Comparison of ENCODE assay signal across 8 cellular contexts in the genomic region with DNA sequence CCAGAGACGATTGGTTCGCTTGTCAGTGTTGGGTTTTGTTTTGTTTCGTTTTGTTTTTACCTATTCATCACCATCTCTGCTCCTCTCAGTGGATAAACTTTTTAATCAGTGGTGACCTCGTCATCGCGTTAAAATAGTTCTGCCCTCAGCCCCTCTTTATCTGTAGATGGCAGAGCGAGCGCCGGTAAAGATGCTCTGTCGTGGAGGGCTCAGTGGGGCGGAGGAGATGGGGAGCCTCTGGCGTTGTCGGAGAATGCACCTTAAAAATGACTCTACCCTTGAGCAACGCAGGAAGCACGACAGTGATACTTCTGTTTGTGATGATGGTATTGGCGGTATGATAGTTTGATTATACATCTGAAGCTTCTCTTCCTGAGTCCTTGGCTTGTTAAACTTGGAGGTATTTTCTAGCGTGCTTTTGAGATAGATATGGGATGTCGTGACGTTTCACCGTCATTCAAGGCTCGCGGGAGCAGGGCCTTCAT. TPM values are rescaled to one million over a fixed set of nuclear protein-coding genes. Genes with fewer than 3 reads are reported as not detected.
DNase-seq lines count a peak whose midpoint lies in the region; ATAC-seq and TF ChIP-seq lines count a peak whose summit lies in the region.

No MANE protein-coding gene starts in this region.

- no peak for TF ChIP-seq EP300 in sigmoid colon (IDR thresholded peaks at IDR 0.05)

- H3K27me3 ChIP-seq in sigmoid colon = no peaks in the 10 kb centered on the region

- no peak for TF ChIP-seq POLR2A in sigmoid colon (IDR thresholded peaks at IDR 0.05)

- H3K27ac Mint-ChIP-seq in activated naive CD8-positive, alpha-beta T cell treated with anti-CD3 and anti-CD28 coated beads for 36 hours = peak overlapping the region; percentile 95

- ATAC-seq in GM19043 (IDR thresholded peaks at IDR 0.05; ENCODE audit: low read depth, unreplicated experiment) (peak; percentile 26), HG03432 (IDR thresholded peaks at IDR 0.05; ENCODE audit: unreplicated experiment) (peak; percentile 29), left ventricle myocardium superior (peak; percentile 15)

- H3K4me3 ChIP-seq in sigmoid colon = peak overlapping the region; percentile 73 to 94 (median 87)

- DNase-seq in AG20443 (ENCODE audit: low spot score) = peak; percentile 46
- peak; percentile 50 for DNase-seq in SK-N-DZ (ENCODE audit: low spot score)
- peak; percentile 68 for DNase-seq in activated naive CD8-positive, alpha-beta T cell treated with anti-CD3 and anti-CD28 coated beads for 36 hours
- DNase-seq in left ventricle myocardium superior = no peak
- DNase-seq in sigmoid colon = no peak
- no peak for DNase-seq in epidermal melanocyte (ENCODE audit: insufficient read length, low spot score)

- intact Hi-C loops in left ventricle myocardium superior (cut with micrococcal nuclease) (no loop called here), sigmoid colon (cut with DNase I) (loop anchor here (10.0 kb wide), 1 partner anchor 256 kb away; no protein-coding TSS in a partner anchor)

- H3K36me3 ChIP-seq in sigmoid colon = no peaks in the 10 kb centered on the region

- H3K4me1 Mint-ChIP-seq in activated naive CD8-positive, alpha-beta T cell treated with anti-CD3 and anti-CD28 coated beads for 36 hours = peaks cover 47% of the 10 kb centered on the region

- no peaks in the 10 kb centered on the region for H3K9me3 Mint-ChIP-seq in activated naive CD8-positive, alpha-beta T cell treated with anti-CD3 and anti-CD28 coated beads for 36 hours

- H3K36me3 Mint-ChIP-seq in activated naive CD8-positive, alpha-beta T cell treated with anti-CD3 and anti-CD28 coated beads for 36 hours = peaks cover 14% of the 10 kb centered on the region

- H3K4me1 ChIP-seq in sigmoid colon = peaks cover 0 to 31% (median 24%) of the 10 kb centered on the region in 4 donors

- H3K4me3 Mint-ChIP-seq in activated naive CD8-positive, alpha-beta T cell treated with anti-CD3 and anti-CD28 coated beads for 36 hours = peak overlapping the region; percentile 89

- no peaks in the 10 kb centered on the region for H3K27me3 Mint-ChIP-seq in activated naive CD8-positive, alpha-beta T cell treated with anti-CD3 and anti-CD28 coated beads for 36 hours

- WGBS in sigmoid colon, 2 donors = 1% methylated on average over 22 of the region's 22 CpGs

- H3K27ac ChIP-seq in sigmoid colon = peak overlapping the region; percentile 97 to 99 (median 98)

- no peak for TF ChIP-seq CTCF in sigmoid colon (IDR thresholded peaks at IDR 0.05)

- no peaks in the 10 kb centered on the region for H3K9me3 ChIP-seq in sigmoid colon

RNA-seq across cellular contexts. Expression of a gene that starts 0.6 kb away (rescaled TPM):
- polyA plus RNA-seq in SK-N-DZ (2014; cell fraction: cytosol; rRNA removed) = 4.1 and 5.3 TPM in 2 replicates
- polyA plus RNA-seq in SK-N-DZ (2014; cell fraction: nucleus; rRNA removed) = 8.5 and 20.6 TPM in 2 replicates
- 10 to 100 TPM; 16.2 to 16.8 TPM for total RNA-seq in activated naive CD8-positive, alpha-beta T cell treated with anti-CD3 and anti-CD28 coated beads for 36 hours
- total RNA-seq in left ventricle myocardium superior (7.7 TPM), sigmoid colon (10 to 100 TPM; 25.0 to 37.1 (median 30.9) TPM)
- polyA plus RNA-seq in sigmoid colon = 1 to 10 TPM; 3.2 to 6.9 (median 6.0) TPM

Comparison
In these comparisons a context has a peak if more than half of its experiments do, and no peak if none do; other contexts are left out.
1. DNase-seq: peak in AG20443 (single experiment), SK-N-DZ (single experiment) and activated naive CD8-positive, alpha-beta T cell treated with anti-CD3 and anti-CD28 coated beads for 36 hours (single experiment); none in left ventricle myocardium superior (single experiment), sigmoid colon (single experiment) and epidermal melanocyte (single experiment).
2. Peak in every context shown above with its lines, with median percentiles within 50 percentile points of each other: ATAC-seq.